In genomic region chr1:3153197-3153596, GRCh38 we compare ENCODE assay signal across 21 cellular contexts.
"Had no signal": no experiment of that assay in that cellular context is flagged by ENCODE, and none has a peak within 500 bp of the region (broad histone marks: within the 10 kb centered on the region; RNA-seq: fewer than 3 reads in every experiment).

No MANE protein-coding gene starts in this region.

- H3K27ac ChIP-seq: lower lobe of right lung, prostate gland, right atrium auricular region, sigmoid colon, testis, vagina had no signal

- H3K4me1 ChIP-seq: lower lobe of right lung, prostate gland, right atrium auricular region, sigmoid colon, testis, vagina had no signal

- H3K9me3 ChIP-seq: lower lobe of right lung, prostate gland, right atrium auricular region, sigmoid colon, stomach, testis, tibial nerve, vagina had no signal

- H3K4me1 Mint-ChIP-seq: immature natural killer cell; naive thymus-derived CD8-positive, alpha-beta T cell; stimulated activated effector memory CD8-positive, alpha-beta T cell treated with anti-CD3 and anti-CD28 coated beads, Interleukin-12 subunit alpha, Interleukin-12 subunit beta, amount 100 ng/mL, for 72 hours had no signal

- H3K4me3 Mint-ChIP-seq: effector memory CD8-positive, alpha-beta T cell; immature natural killer cell; naive thymus-derived CD8-positive, alpha-beta T cell; neural crest cell; stimulated activated effector memory CD8-positive, alpha-beta T cell treated with anti-CD3 and anti-CD28 coated beads, Interleukin-12 subunit alpha, Interleukin-12 subunit beta, amount 100 ng/mL, for 72 hours had no signal

- ATAC-seq: effector memory CD8-positive, alpha-beta T cell; left ventricle myocardium superior; lower lobe of right lung; naive thymus-derived CD8-positive, alpha-beta T cell; stimulated activated effector memory CD8-positive, alpha-beta T cell treated with anti-CD3 and anti-CD28 coated beads, Interleukin-12 subunit alpha, Interleukin-12 subunit beta, amount 100 ng/mL, for 72 hours had no signal

- H3K36me3 ChIP-seq: lower lobe of right lung, prostate gland, right atrium auricular region, sigmoid colon, stomach, tibial nerve, vagina had no signal

- DNase-seq: cortex of kidney; effector memory CD8-positive, alpha-beta T cell; hypothalamus; immature natural killer cell; islet precursor cell; kidney glomerular epithelial cell; left ventricle myocardium superior; lower lobe of right lung; naive thymus-derived CD8-positive, alpha-beta T cell; sigmoid colon; stimulated activated CD4-positive, alpha-beta T cell treated with anti-CD3 and anti-CD28 coated beads, Interleukin-2, amount 100 ng/mL, for 24 hours; stimulated activated CD4-positive, alpha-beta T cell treated with anti-CD3 and anti-CD28 coated beads, Interleukin-4, amount 100 ng/mL, for 24 hours; stimulated activated naive CD4-positive, alpha-beta T cell treated with Interleukin-2 at 50 U/mL for 16 hours; stomach; testis had no signal

- H3K36me3 Mint-ChIP-seq: immature natural killer cell; naive thymus-derived CD8-positive, alpha-beta T cell; stimulated activated effector memory CD8-positive, alpha-beta T cell treated with anti-CD3 and anti-CD28 coated beads, Interleukin-12 subunit alpha, Interleukin-12 subunit beta, amount 100 ng/mL, for 72 hours had no signal

- H3K27me3 ChIP-seq: right atrium auricular region, testis, vagina had no signal

- H3K9me3 Mint-ChIP-seq: effector memory CD8-positive, alpha-beta T cell; immature natural killer cell; naive thymus-derived CD8-positive, alpha-beta T cell; neural crest cell; stimulated activated effector memory CD8-positive, alpha-beta T cell treated with anti-CD3 and anti-CD28 coated beads, Interleukin-12 subunit alpha, Interleukin-12 subunit beta, amount 100 ng/mL, for 72 hours had no signal

- H3K4me3 ChIP-seq: lower lobe of right lung, prostate gland, right atrium auricular region, sigmoid colon, stomach, testis, tibial nerve, vagina had no signal

- H3K27ac Mint-ChIP-seq: effector memory CD8-positive, alpha-beta T cell; immature natural killer cell; naive thymus-derived CD8-positive, alpha-beta T cell; stimulated activated effector memory CD8-positive, alpha-beta T cell treated with anti-CD3 and anti-CD28 coated beads, Interleukin-12 subunit alpha, Interleukin-12 subunit beta, amount 100 ng/mL, for 72 hours had no signal
